15 cellular contexts compared by ENCODE assay signal in genomic region chr3:65497846-65498245, GRCh38.
A peak's percentile ranks its signal among the peaks of the same experiment; 100 is the strongest.
DNase-seq lines count a peak whose midpoint lies in the region; ATAC-seq, FAIRE-seq and TF ChIP-seq lines count a peak whose summit lies in the region.
"Had no signal": no experiment of that assay in that cellular context is flagged by ENCODE, and none has a peak within 500 bp of the region (broad histone marks: within the 10 kb centered on the region; RNA-seq: fewer than 3 reads in every experiment).

No MANE protein-coding gene starts in this region.

- no peak for FAIRE-seq in HepG2 (lab: Jason Lieb, UNC)

- peaks cover 5% of the 10 kb centered on the region for H3K79me2 ChIP-seq in HepG2 (ENCODE audit: insufficient read depth, low read length)
- no peaks in the 10 kb centered on the region for H3K79me2 ChIP-seq in OCI-LY7 (ENCODE audit: insufficient read depth, low read depth, low read length)

- H3K9ac ChIP-seq in HepG2 (ENCODE audit: insufficient read depth, low read depth, low read length): no peak overlapping the region

- H2AFZ ChIP-seq in HepG2 (ENCODE audit: low read length) (no peak overlapping the region), OCI-LY7 (ENCODE audit: low read length) (no peak overlapping the region)

- in situ Hi-C loops in HepG2 (cut with HindIII; ENCODE audit: extremely low pct_ligation_motif_present, low pct_unique_long_range_greater_than_20kb): no loop called here

- DNase-seq in AG20443 (ENCODE audit: low spot score): peak; percentile 16
- peak; percentile 72 for DNase-seq in NCI-H1105 (lab: John Stamatoyannopoulos, UW)
- DNase-seq in RPMI7951 (ENCODE audit: low read depth): peak; percentile 33
- peak; percentile 36 for DNase-seq in inferior parietal cortex (ENCODE audit: extremely low spot score)
- DNase-seq in HepG2 (ENCODE audit: low spot score): no peak
- DNase-seq in NCI-H128 (lab: John Stamatoyannopoulos, UW; ENCODE audit: unreplicated experiment): no peak
- no peak for DNase-seq in OCI-LY7 (ENCODE audit: low spot score)
- DNase-seq: ACHN; activated CD8-positive, alpha-beta T cell treated with anti-CD3 and anti-CD28 coated beads for 36 hours; erythroblast; naive B cell had no signal

- TF ChIP-seq EP300 in HepG2 (IDR thresholded peaks at IDR 0.05; ENCODE audit: low read depth in 2 of 2, low read length in 2 of 2): no peak
- TF ChIP-seq EP300 in HepG2 (CRISPR knock-in tag; IDR thresholded peaks at IDR 0.05; ENCODE audit: borderline replicate concordance): no peak

- no peaks in the 10 kb centered on the region for H3K27me3 ChIP-seq in HepG2 (ENCODE audit: control insufficient read depth in 1 of 2, insufficient read depth in 2 of 2, low read length in 2 of 2)

- POLR2A ChIA-PET in HepG2 (lab: Yijun Ruan, JAX): no interaction called here
- POLR2A ChIA-PET in OCI-LY7 (lab: Charles Lee): no interaction called here

- H3K4me3 ChIP-seq in HepG2 (replicated peaks in 1 of 3; ENCODE audit: insufficient read depth in 1 of 3, low read depth in 2 of 3, low read length in 3 of 3) (no peak overlapping the region), OCI-LY7 (ENCODE audit: low read depth, low read length, poor library complexity, severe bottlenecking) (no peak overlapping the region)

- TF ChIP-seq RAD21 in HepG2 (CRISPR knock-in tag; IDR thresholded peaks at IDR 0.05): no peak

- BruUV-seq in HepG2 (replicated peaks; lab: Mats Ljungman, UMichigan) (no TSS peak), OCI-LY7 (replicated peaks; lab: Mats Ljungman, UMichigan) (no TSS peak)

- H3K4me2 ChIP-seq in HepG2 (ENCODE audit: low read depth, low read length) (no peak overlapping the region), OCI-LY7 (ENCODE audit: low read length) (no peak overlapping the region)

- H3K9me3 ChIP-seq in HepG2 (ENCODE audit: low read length): no peaks in the 10 kb centered on the region
- no peaks in the 10 kb centered on the region for H3K9me3 ChIP-seq in OCI-LY7 (ENCODE audit: low read length)

- no peak for ATAC-seq in HepG2
- no peak for ATAC-seq in HG03108 (IDR thresholded peaks at IDR 0.05; ENCODE audit: unreplicated experiment)
- ATAC-seq: activated CD8-positive, alpha-beta T cell treated with anti-CD3 and anti-CD28 coated beads for 36 hours; left lobe of liver; Panc1 had no signal

- H3K27ac ChIP-seq in HepG2 (ENCODE audit: extremely low read length, insufficient read depth, low read length): no peak overlapping the region
- no peak overlapping the region for H3K27ac ChIP-seq in OCI-LY7 (ENCODE audit: low read depth, low read length, poor library complexity, severe bottlenecking)
- H3K27ac ChIP-seq: VCaP had no signal

- H3K4me1 ChIP-seq in HepG2 (ENCODE audit: insufficient read depth, low read length) (no peaks in the 10 kb centered on the region), OCI-LY7 (ENCODE audit: insufficient read depth, low read length, poor library complexity, severe bottlenecking) (no peaks in the 10 kb centered on the region)

- H4K20me1 ChIP-seq in HepG2 (ENCODE audit: insufficient read depth, low read length) (peaks cover 4% of the 10 kb centered on the region; the same call in 1 of the 2 replicates), OCI-LY7 (ENCODE audit: insufficient read depth, low read length) (no peaks in the 10 kb centered on the region)

- H3K36me3 ChIP-seq in HepG2 (replicated peaks in 1 of 2; ENCODE audit: control insufficient read depth in 1 of 2, insufficient read depth in 2 of 2, low read length in 2 of 2) (no peaks in the 10 kb centered on the region), OCI-LY7 (ENCODE audit: insufficient read depth, low read length) (no peaks in the 10 kb centered on the region)

- H3K9me2 ChIP-seq in OCI-LY7 (ENCODE audit: insufficient read depth, low read length): no peaks in the 10 kb centered on the region

- WGBS in HepG2 (ENCODE audit: low lambda C conversion rate): 98% methylated on average over 7 of the region's 8 CpGs

- TF ChIP-seq POLR2A in HepG2 (IDR thresholded peaks at IDR 0.05; ENCODE audit: insufficient read depth in 1 of 2, low read depth in 2 of 2, low read length in 2 of 2): no peak

- intact Hi-C loops in HepG2 (cut with micrococcal nuclease; ENCODE audit: unreplicated experiment) (no loop called here), OCI-LY7 (cut with micrococcal nuclease; ENCODE audit: unreplicated experiment) (no loop called here)

- CTCF ChIA-PET in HepG2 (lab: Yijun Ruan, JAX; ENCODE audit: low intra/inter-chr PET ratio, low total read pairs): no interaction called here
- CTCF ChIA-PET in OCI-LY7 (lab: Charles Lee; ENCODE audit: unreplicated experiment): no interaction called here

- TF ChIP-seq CTCF in HepG2 (CRISPR knock-in tag; IDR thresholded peaks at IDR 0.05) (no peak), OCI-LY7 (conservative IDR thresholded peaks at IDR 0.05; ENCODE audit: low read length) (no peak)

TF ChIP-seq in HepG2, 621 proteins besides CTCF, POLR2A, EP300 and RAD21:
- TF ChIP-seq HNRNPL (IDR thresholded peaks at IDR 0.05; ENCODE audit: low read depth, low read length): no peak
- no peak for TF ChIP-seq GFI1 (CRISPR knock-in tag; IDR thresholded peaks at IDR 0.05; ENCODE audit: borderline replicate concordance)
- TF ChIP-seq, protein P1, sequence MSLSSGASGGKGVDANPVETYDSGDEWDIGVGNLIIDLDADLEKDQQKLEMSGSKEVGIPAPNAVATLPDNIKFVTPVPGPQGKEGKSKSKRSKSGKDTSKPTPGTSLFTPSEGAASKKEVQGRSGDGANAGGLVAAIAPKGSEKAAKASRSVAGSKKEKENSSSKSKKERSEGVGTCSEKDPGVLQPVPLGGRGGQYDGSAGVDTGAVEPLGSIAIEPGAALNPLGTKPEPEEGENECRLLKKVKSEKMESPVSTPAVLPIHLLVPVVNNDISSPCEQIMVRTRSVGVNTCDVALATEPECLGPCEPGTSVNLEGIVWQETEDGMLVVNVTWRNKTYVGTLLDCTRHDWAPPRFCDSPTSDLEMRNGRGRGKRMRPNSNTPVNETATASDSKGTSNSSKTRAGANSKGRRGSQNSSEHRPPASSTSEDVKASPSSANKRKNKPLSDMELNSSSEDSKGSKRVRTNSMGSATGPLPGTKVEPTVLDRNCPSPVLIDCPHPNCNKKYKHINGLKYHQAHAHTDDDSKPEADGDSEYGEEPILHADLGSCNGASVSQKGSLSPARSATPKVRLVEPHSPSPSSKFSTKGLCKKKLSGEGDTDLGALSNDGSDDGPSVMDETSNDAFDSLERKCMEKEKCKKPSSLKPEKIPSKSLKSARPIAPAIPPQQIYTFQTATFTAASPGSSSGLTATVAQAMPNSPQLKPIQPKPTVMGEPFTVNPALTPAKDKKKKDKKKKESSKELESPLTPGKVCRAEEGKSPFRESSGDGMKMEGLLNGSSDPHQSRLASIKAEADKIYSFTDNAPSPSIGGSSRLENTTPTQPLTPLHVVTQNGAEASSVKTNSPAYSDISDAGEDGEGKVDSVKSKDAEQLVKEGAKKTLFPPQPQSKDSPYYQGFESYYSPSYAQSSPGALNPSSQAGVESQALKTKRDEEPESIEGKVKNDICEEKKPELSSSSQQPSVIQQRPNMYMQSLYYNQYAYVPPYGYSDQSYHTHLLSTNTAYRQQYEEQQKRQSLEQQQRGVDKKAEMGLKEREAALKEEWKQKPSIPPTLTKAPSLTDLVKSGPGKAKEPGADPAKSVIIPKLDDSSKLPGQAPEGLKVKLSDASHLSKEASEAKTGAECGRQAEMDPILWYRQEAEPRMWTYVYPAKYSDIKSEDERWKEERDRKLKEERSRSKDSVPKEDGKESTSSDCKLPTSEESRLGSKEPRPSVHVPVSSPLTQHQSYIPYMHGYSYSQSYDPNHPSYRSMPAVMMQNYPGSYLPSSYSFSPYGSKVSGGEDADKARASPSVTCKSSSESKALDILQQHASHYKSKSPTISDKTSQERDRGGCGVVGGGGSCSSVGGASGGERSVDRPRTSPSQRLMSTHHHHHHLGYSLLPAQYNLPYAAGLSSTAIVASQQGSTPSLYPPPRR (CRISPR knock-in tag; IDR thresholded peaks at IDR 0.05; ENCODE audit: borderline replicate concordance): no peak
- no peak for TF ChIP-seq MAFF (IDR thresholded peaks at IDR 0.05; ENCODE audit: low read depth, low read length)
- TF ChIP-seq ZNF3 (CRISPR knock-in tag; IDR thresholded peaks at IDR 0.05): no peak
- TF ChIP-seq JUNB (CRISPR knock-in tag; IDR thresholded peaks at IDR 0.05; ENCODE audit: borderline replicate concordance): no peak
- no peak for TF ChIP-seq ZNF556 (CRISPR knock-in tag; IDR thresholded peaks at IDR 0.05; ENCODE audit: borderline replicate concordance)
- no peak for TF ChIP-seq RFX3 (CRISPR knock-in tag; IDR thresholded peaks at IDR 0.05)
- no peak for TF ChIP-seq FOXM1 (CRISPR knock-in tag; IDR thresholded peaks at IDR 0.05)
- TF ChIP-seq ZNF749 (CRISPR knock-in tag; IDR thresholded peaks at IDR 0.05; ENCODE audit: borderline replicate concordance): no peak
- no peak for TF ChIP-seq GATAD1 (CRISPR knock-in tag; IDR thresholded peaks at IDR 0.05)
- TF ChIP-seq ZBTB44 (CRISPR knock-in tag; IDR thresholded peaks at IDR 0.05): no peak
- no peak for TF ChIP-seq FOXA1 (IDR thresholded peaks at IDR 0.05)
- TF ChIP-seq FOXA1 (CRISPR knock-in tag; IDR thresholded peaks at IDR 0.05): no peak
- no peak for TF ChIP-seq ZNF513 (CRISPR knock-in tag; conservative IDR thresholded peaks at IDR 0.05)
- TF ChIP-seq RBFOX2 (IDR thresholded peaks at IDR 0.05; ENCODE audit: low read depth, low read length): no peak
TF ChIP-seq in HepG2: peak in this region for 0.

Comparison
In these comparisons a context has a peak if more than half of its experiments do, and no peak if none do; other contexts are left out.
1. DNase-seq: peak in AG20443 (single experiment), NCI-H1105 (single experiment), RPMI7951 (single experiment) and inferior parietal cortex (single experiment); none in HepG2 (single experiment), NCI-H128 (single experiment) and OCI-LY7 (single experiment).